In the genomic region with DNA sequence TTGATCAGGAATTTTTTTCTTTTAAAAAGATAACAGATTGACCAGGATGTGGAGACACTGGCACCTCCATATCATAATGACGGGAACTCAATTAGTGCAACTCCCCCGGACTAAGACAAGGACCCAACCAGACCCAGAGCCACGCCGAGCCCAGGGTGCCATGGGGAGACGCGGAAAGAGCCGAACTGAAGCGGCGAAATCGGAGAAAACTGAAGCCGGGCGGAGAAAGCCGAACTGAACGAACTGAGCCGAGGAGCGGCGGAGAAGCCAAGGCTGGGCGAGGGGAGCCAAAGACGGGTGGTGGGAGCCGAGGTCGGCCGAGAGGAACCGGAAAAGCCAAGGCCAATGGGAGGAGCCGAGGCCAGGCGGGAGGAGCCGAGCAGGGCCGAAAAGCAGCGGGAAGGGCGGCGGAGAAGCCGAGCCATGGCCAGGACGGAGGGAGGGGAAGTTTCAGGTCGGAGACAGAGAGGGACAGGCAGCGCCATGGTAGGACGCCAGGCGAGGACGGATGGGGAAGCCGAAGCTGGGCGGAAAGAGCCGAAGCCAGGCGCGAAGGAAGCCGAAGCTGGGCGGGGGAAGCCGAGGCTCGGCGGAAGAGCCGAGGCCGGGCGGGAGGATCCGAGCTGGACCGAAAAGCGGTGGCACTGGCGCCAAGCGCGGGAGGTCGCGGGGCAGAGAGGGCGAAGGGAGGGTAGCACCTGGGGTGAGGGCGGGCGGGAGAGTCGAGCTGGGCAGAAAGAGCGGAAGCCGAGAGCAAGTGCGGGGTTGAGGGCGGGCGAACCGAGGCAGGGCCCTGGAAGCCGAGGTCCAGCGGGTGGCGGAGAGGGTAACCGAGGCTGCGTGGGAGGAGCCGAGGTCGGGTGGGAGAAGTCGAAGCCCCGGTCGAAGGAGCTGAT, we compare ENCODE assay signal across 8 cellular contexts. TPM values are rescaled to one million over a fixed set of nuclear protein-coding genes. Genes with fewer than 3 reads are reported as not detected.
DNase-seq lines count a peak whose midpoint lies in the region; ATAC-seq lines count a peak whose summit lies in the region.

No MANE protein-coding gene starts in this region.

- peaks cover 0 to 8% (median 0%) of the 10 kb centered on the region in 5 donors for H3K27me3 Mint-ChIP-seq in naive thymus-derived CD4-positive, alpha-beta T cell

- H3K27me3 ChIP-seq in GM23248 (replicated peaks; ENCODE audit: insufficient read depth), result no peaks in the 10 kb centered on the region
- no peaks in the 10 kb centered on the region for H3K27me3 ChIP-seq in naive thymus-derived CD4-positive, alpha-beta T cell (ENCODE audit: control insufficient read depth in 2 of 2, insufficient read depth in 2 of 2, low read length in 2 of 2)

- no peaks in the 10 kb centered on the region; the same call in 1 of the 2 replicates for H3K4me1 ChIP-seq in GM23248 (ENCODE audit: insufficient read depth)
- H3K4me1 ChIP-seq in naive thymus-derived CD4-positive, alpha-beta T cell (ENCODE audit: control insufficient read depth in 2 of 2, insufficient read depth in 2 of 2, low read length in 2 of 2), result peaks cover 6 to 17% of the 10 kb centered on the region in 2 donors

- peak overlapping the region; percentile 61 for H3K4me2 ChIP-seq in GM23248 (ENCODE audit: unreplicated experiment)

- H3K27ac ChIP-seq in GM23248, result peak overlapping the region; percentile 76
- H3K27ac ChIP-seq in naive thymus-derived CD4-positive, alpha-beta T cell (ENCODE audit: low read depth, low read length), result peak overlapping the region; percentile 79

- H3K36me3 Mint-ChIP-seq in naive thymus-derived CD4-positive, alpha-beta T cell, result peaks cover 8 to 17% (median 13%) of the 10 kb centered on the region in 5 donors
- H3K36me3 Mint-ChIP-seq in stimulated activated effector memory CD8-positive, alpha-beta T cell treated with anti-CD3 and anti-CD28 coated beads, Interleukin-12 subunit alpha, Interleukin-12 subunit beta, amount 100 ng/mL, for 72 hours, result peaks cover 6% of the 10 kb centered on the region

- H3K9ac ChIP-seq in GM23248, result peak overlapping the region; percentile 82

- no peaks in the 10 kb centered on the region for H3K9me3 ChIP-seq in GM23248 (ENCODE audit: low read depth)
- peaks cover 0 to 26% (median 0%) of the 10 kb centered on the region in 3 experiments for H3K9me3 ChIP-seq in naive thymus-derived CD4-positive, alpha-beta T cell (ENCODE audit: control insufficient read depth in 2 of 3, low read length in 3 of 3)

- intact Hi-C loops in naive thymus-derived CD4-positive, alpha-beta T cell (cut with micrococcal nuclease), result loop anchor here (1.0 to 2.0 kb wide), 5 partner anchors 16 to 674 kb away; a partner anchor contains a TSS

- peaks cover 11 to 41% (median 30%) of the 10 kb centered on the region in 7 donors for H3K4me1 Mint-ChIP-seq in naive thymus-derived CD4-positive, alpha-beta T cell
- H3K4me1 Mint-ChIP-seq in stimulated activated effector memory CD8-positive, alpha-beta T cell treated with anti-CD3 and anti-CD28 coated beads, Interleukin-12 subunit alpha, Interleukin-12 subunit beta, amount 100 ng/mL, for 72 hours, result peaks cover 20% of the 10 kb centered on the region

- H3K36me3 ChIP-seq in GM23248 (ENCODE audit: low read depth), result no peaks in the 10 kb centered on the region
- no peaks in the 10 kb centered on the region for H3K36me3 ChIP-seq in naive thymus-derived CD4-positive, alpha-beta T cell (ENCODE audit: control insufficient read depth in 2 of 3, insufficient read depth in 3 of 3, low read length in 3 of 3)

- H2AFZ ChIP-seq in GM23248, result peak overlapping the region; percentile 87

- peak overlapping the region; percentile 88 to 98 (median 94) for H3K27ac Mint-ChIP-seq in naive thymus-derived CD4-positive, alpha-beta T cell
- peak overlapping the region; percentile 94 for H3K27ac Mint-ChIP-seq in stimulated activated effector memory CD8-positive, alpha-beta T cell treated with anti-CD3 and anti-CD28 coated beads, Interleukin-12 subunit alpha, Interleukin-12 subunit beta, amount 100 ng/mL, for 72 hours

- H3K79me2 ChIP-seq in GM23248 (ENCODE audit: insufficient read depth), result no peaks in the 10 kb centered on the region

- peaks cover 7% of the 10 kb centered on the region; the same call in 1 of the 2 replicates for H3F3A ChIP-seq in GM23248 (ENCODE audit: insufficient read depth)

- H4K20me1 ChIP-seq in GM23248 (ENCODE audit: insufficient read depth), result no peaks in the 10 kb centered on the region

- peak overlapping the region; percentile 75 for H3K4me3 ChIP-seq in GM23248
- peak overlapping the region; percentile 98 for H3K4me3 ChIP-seq in naive thymus-derived CD4-positive, alpha-beta T cell (ENCODE audit: low read length)

- in situ Hi-C loops in GM23248 (cut with MboI), result no loop called here

- DNase-seq in Daoy (ENCODE audit: low read depth), result peak; percentile 97
- peak; percentile 97 for DNase-seq in GM23248
- DNase-seq in Kasumi-1 (lab: John Stamatoyannopoulos, UW), result peak; percentile 97 to 99
- DNase-seq in RPMI7951 (ENCODE audit: low read depth), result peak; percentile 87
- DNase-seq in activated T-helper 1 cell treated with anti-CD3 and anti-CD28 coated beads, Interleukin-2, amount 50 U/mL, for 16 hours (ENCODE audit: low read depth in 1 of 2, low spot score in 1 of 2), result peak; percentile 78 to 80
- DNase-seq in fibroblast of gingiva (ENCODE audit: low read depth), result peak; percentile 90
- peak; percentile 72 to 93 (median 90) for DNase-seq in naive thymus-derived CD4-positive, alpha-beta T cell
- peak; percentile 88 to 96 for DNase-seq in stimulated activated effector memory CD8-positive, alpha-beta T cell treated with anti-CD3 and anti-CD28 coated beads, Interleukin-12 subunit alpha, Interleukin-12 subunit beta, amount 100 ng/mL, for 72 hours (ENCODE audit: low spot score in 2 of 2)

- H3K9me2 ChIP-seq in GM23248 (ENCODE audit: insufficient read depth), result no peaks in the 10 kb centered on the region

- peaks cover 15 to 38% (median 27%) of the 10 kb centered on the region in 11 donors for H3K9me3 Mint-ChIP-seq in naive thymus-derived CD4-positive, alpha-beta T cell
- peaks cover 22% of the 10 kb centered on the region for H3K9me3 Mint-ChIP-seq in stimulated activated effector memory CD8-positive, alpha-beta T cell treated with anti-CD3 and anti-CD28 coated beads, Interleukin-12 subunit alpha, Interleukin-12 subunit beta, amount 100 ng/mL, for 72 hours

- CTCF ChIA-PET in naive thymus-derived CD4-positive, alpha-beta T cell (lab: Charles Lee), result interaction anchor here (1.5 kb wide), 1 partner anchor 255 kb away, joined by 3 read pairs; no protein-coding TSS in a partner anchor

- H3K4me3 Mint-ChIP-seq in naive thymus-derived CD4-positive, alpha-beta T cell, result peak overlapping the region; percentile 90 to 97 (median 93)
- H3K4me3 Mint-ChIP-seq in stimulated activated effector memory CD8-positive, alpha-beta T cell treated with anti-CD3 and anti-CD28 coated beads, Interleukin-12 subunit alpha, Interleukin-12 subunit beta, amount 100 ng/mL, for 72 hours, result peak overlapping the region; percentile 85

- POLR2A ChIA-PET in naive thymus-derived CD4-positive, alpha-beta T cell (lab: Charles Lee), result interaction anchor here (0.6 to 1.9 kb wide), 9 partner anchors 14 to 674 kb away, joined by 3 to 17 read pairs (median 4); a partner anchor contains a TSS

- WGBS in GM23248 (ENCODE audit: low coverage in 1 of 2, low lambda C conversion rate in 2 of 2, missing lambda C conversion rate in 2 of 2), 2 experiments, result 1% methylated on average over 51 to 78 of the region's 78 CpGs

- ATAC-seq in naive thymus-derived CD4-positive, alpha-beta T cell, result peak; percentile 95
- ATAC-seq in stimulated activated effector memory CD8-positive, alpha-beta T cell treated with anti-CD3 and anti-CD28 coated beads, Interleukin-12 subunit alpha, Interleukin-12 subunit beta, amount 100 ng/mL, for 72 hours, result peak; percentile 93

RNA-seq across cellular contexts. Expression of a gene that starts 29.4 kb away (rescaled TPM):
- total RNA-seq in Daoy (2014; rRNA removed; shearing (Covaris generic)), result 8.8 and 9.2 TPM in 2 replicates
- 9.4 and 13.8 TPM in 2 replicates for total RNA-seq in GM23248 (2014; rRNA removed; shearing (Covaris generic))
- polyA plus RNA-seq in GM23248 (2016; fragmentation: Nextera tagmentation; extraction: Ambion mirVana), result 4.6 and 4.7 TPM in 2 replicates
- 9.4 and 10.5 TPM in 2 replicates for total RNA-seq in RPMI7951 (2014; rRNA removed; shearing (Covaris generic))
- total RNA-seq in naive thymus-derived CD4-positive, alpha-beta T cell, result 10 to 100 TPM; 11.7 to 36.2 (median 20.0) TPM
- 10 to 100 TPM in 1 of 2 donors, 1 to 10 TPM in 1; 5.4 to 14.0 TPM for polyA plus RNA-seq in naive thymus-derived CD4-positive, alpha-beta T cell

RNA-seq across cellular contexts. Expression of a gene that starts 40.5 kb away (rescaled TPM):
- not detected in 2 replicates for total RNA-seq in Daoy (2014; rRNA removed; shearing (Covaris generic))
- not detected in 2 replicates for total RNA-seq in GM23248 (2014; rRNA removed; shearing (Covaris generic))
- polyA plus RNA-seq in GM23248 (2016; fragmentation: Nextera tagmentation; extraction: Ambion mirVana), result not detected in 2 replicates
- not detected in 2 replicates for total RNA-seq in RPMI7951 (2014; rRNA removed; shearing (Covaris generic))
- not detected for total RNA-seq in naive thymus-derived CD4-positive, alpha-beta T cell
- not detected for polyA plus RNA-seq in naive thymus-derived CD4-positive, alpha-beta T cell

RNA-seq across cellular contexts. Expression of a gene that starts 49.8 kb away (rescaled TPM):
- total RNA-seq in Daoy (2014; rRNA removed; shearing (Covaris generic)), result not detected in 2 replicates
- not detected in 2 replicates for total RNA-seq in GM23248 (2014; rRNA removed; shearing (Covaris generic))
- not detected in 2 replicates for polyA plus RNA-seq in GM23248 (2016; fragmentation: Nextera tagmentation; extraction: Ambion mirVana)
- total RNA-seq in RPMI7951 (2014; rRNA removed; shearing (Covaris generic)), result not detected in 2 replicates
- total RNA-seq in naive thymus-derived CD4-positive, alpha-beta T cell, result not detected
- not detected for polyA plus RNA-seq in naive thymus-derived CD4-positive, alpha-beta T cell

RNA-seq across cellular contexts. Expression of a gene that starts 59.0 kb away (rescaled TPM):
- not detected in 2 replicates for total RNA-seq in Daoy (2014; rRNA removed; shearing (Covaris generic))
- not detected in 2 replicates for total RNA-seq in GM23248 (2014; rRNA removed; shearing (Covaris generic))
- not detected in 2 replicates for polyA plus RNA-seq in GM23248 (2016; fragmentation: Nextera tagmentation; extraction: Ambion mirVana)
- total RNA-seq in RPMI7951 (2014; rRNA removed; shearing (Covaris generic)), result not detected in 2 replicates
- total RNA-seq in naive thymus-derived CD4-positive, alpha-beta T cell, result not detected
- not detected for polyA plus RNA-seq in naive thymus-derived CD4-positive, alpha-beta T cell

Comparison
In these comparisons a context has a peak if more than half of its experiments do, and no peak if none do; other contexts are left out.
1. Peak in every context shown above with its lines: DNase-seq, ATAC-seq, H3K4me3 ChIP-seq and H3K27ac ChIP-seq.